8 cellular contexts compared by ENCODE assay signal in the genomic region with DNA sequence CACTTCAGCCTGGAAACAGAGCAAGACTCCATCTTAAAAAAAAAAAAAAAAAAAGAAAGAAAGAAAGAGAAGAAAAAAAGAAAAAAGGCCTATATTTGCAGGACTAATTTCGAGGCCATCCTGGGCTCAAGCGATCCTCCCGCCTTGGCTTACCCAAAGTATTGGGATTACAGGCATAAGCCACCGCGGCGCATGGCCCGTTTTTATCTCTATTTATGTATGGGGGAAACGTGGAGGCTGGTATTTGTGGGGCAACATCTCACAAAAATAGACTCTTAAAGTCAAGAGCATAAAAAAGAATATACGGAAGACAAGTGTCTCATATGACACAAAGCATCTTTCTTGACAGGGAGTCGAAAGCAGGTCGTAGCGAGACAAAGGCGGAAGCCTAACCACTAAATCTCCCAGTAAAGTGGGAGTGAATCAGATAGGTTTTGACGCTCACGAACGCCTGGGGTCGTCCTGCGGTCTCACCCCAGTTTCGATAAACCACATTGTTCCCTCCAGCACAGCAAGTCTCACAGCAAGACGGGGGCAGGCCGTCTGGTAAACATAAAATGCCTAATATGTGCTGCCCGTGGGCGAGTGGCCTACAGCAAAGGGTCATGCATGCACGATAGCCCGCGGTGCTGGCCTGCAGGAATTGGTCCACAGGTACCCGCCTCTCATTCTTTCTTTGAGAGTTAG. TPM values are rescaled to one million over a fixed set of nuclear protein-coding genes. Genes with fewer than 3 reads are reported as not detected.
A peak's percentile ranks its signal among the peaks of the same experiment; 100 is the strongest.
DNase-seq lines count a peak whose midpoint lies in the region; ATAC-seq and TF ChIP-seq lines count a peak whose summit lies in the region.

No MANE protein-coding gene starts in this region.

- H3K4me3 Mint-ChIP-seq in CD4-positive, CD25-positive, alpha-beta regulatory T cell, result peak overlapping the region; percentile 97 to 99 (median 98)
- peak overlapping the region; percentile 95 for H3K4me3 Mint-ChIP-seq in neural crest cell

- peak overlapping the region; percentile 87 for H3K9ac ChIP-seq in OCI-LY3 (ENCODE audit: low read length)

- peak overlapping the region; percentile 94 for H3K4me2 ChIP-seq in OCI-LY3 (ENCODE audit: low read length)

- no peak for ATAC-seq in CD4-positive, CD25-positive, alpha-beta regulatory T cell (ENCODE audit: low read depth in 2 of 2)
- no peak for ATAC-seq in HG03432 (IDR thresholded peaks at IDR 0.05; ENCODE audit: unreplicated experiment)

- H3K79me2 ChIP-seq in OCI-LY3 (ENCODE audit: low read length), result peaks cover 22% of the 10 kb centered on the region

- H3K4me3 ChIP-seq in CD4-positive, CD25-positive, alpha-beta regulatory T cell (ENCODE audit: low read depth, low read length), result peak overlapping the region; percentile 87
- H3K4me3 ChIP-seq in OCI-LY3 (ENCODE audit: low read length), result peak overlapping the region; percentile 87
- peak overlapping the region in 2 of 3 donors; percentile 74 to 85 for H3K4me3 ChIP-seq in breast epithelium

- H3K9me3 Mint-ChIP-seq in CD4-positive, CD25-positive, alpha-beta regulatory T cell, result peaks cover 0 to 16% (median 2%) of the 10 kb centered on the region in 7 donors
- peaks cover 9% of the 10 kb centered on the region for H3K9me3 Mint-ChIP-seq in neural crest cell

- H4K20me1 ChIP-seq in OCI-LY3 (ENCODE audit: insufficient read depth, low read length), result no peaks in the 10 kb centered on the region

- intact Hi-C loops in breast epithelium (cut with DNase I; ENCODE audit: low total_unique reads), result no loop called here

- TF ChIP-seq CTCF in OCI-LY3 (IDR thresholded peaks at IDR 0.05; ENCODE audit: low read depth, low read length), result no peak
- TF ChIP-seq CTCF in breast epithelium (IDR thresholded peaks at IDR 0.05), result no peak
- no peak for TF ChIP-seq CTCF in neural crest cell (conservative IDR thresholded peaks at IDR 0.05)

- H3K9me3 ChIP-seq in CD4-positive, CD25-positive, alpha-beta regulatory T cell (ENCODE audit: control insufficient read depth in 2 of 2, low read length in 2 of 2), result no peaks in the 10 kb centered on the region
- H3K9me3 ChIP-seq in OCI-LY3 (ENCODE audit: insufficient read depth, low read length), result no peaks in the 10 kb centered on the region
- no peaks in the 10 kb centered on the region for H3K9me3 ChIP-seq in breast epithelium

- peak; percentile 46 to 64 (median 50) for DNase-seq in CD4-positive, CD25-positive, alpha-beta regulatory T cell
- peak in 1 of 2 donors; percentile 45 for DNase-seq in breast epithelium (ENCODE audit: low spot score in 2 of 2)
- DNase-seq in neural crest cell (ENCODE audit: low read depth, low spot score), result no peak
- DNase-seq in stimulated activated CD4-positive, alpha-beta T cell treated with anti-CD3 and anti-CD28 coated beads, Interleukin-4, amount 100 ng/mL, for 24 hours, result no peak
- no peak for DNase-seq in NCI-H2107 treated with DMSO at 0.1 percent for 48 hours (lab: John Stamatoyannopoulos, UW; ENCODE audit: unreplicated experiment)
- DNase-seq in AG08395 (ENCODE audit: low spot score), result no peak

- H3K27me3 Mint-ChIP-seq in CD4-positive, CD25-positive, alpha-beta regulatory T cell, result peaks cover 35% of the 10 kb centered on the region
- peaks cover 65% of the 10 kb centered on the region for H3K27me3 Mint-ChIP-seq in neural crest cell (ENCODE audit: low read depth)

- H3K4me1 ChIP-seq in CD4-positive, CD25-positive, alpha-beta regulatory T cell (ENCODE audit: control insufficient read depth, insufficient read depth, low read length, poor library complexity, severe bottlenecking), result peaks cover 39% of the 10 kb centered on the region
- H3K4me1 ChIP-seq in OCI-LY3 (ENCODE audit: low read length) (peaks cover 15% of the 10 kb centered on the region), breast epithelium (peaks cover 0 to 5% of the 10 kb centered on the region in 2 donors)

- H3K27ac ChIP-seq in CD4-positive, CD25-positive, alpha-beta regulatory T cell (ENCODE audit: insufficient read depth, low read length, poor library complexity, severe bottlenecking), result peak overlapping the region; percentile 98
- H3K27ac ChIP-seq in OCI-LY3 (ENCODE audit: low read length), result peak overlapping the region; percentile 94
- peak overlapping the region; percentile 93 to 94 for H3K27ac ChIP-seq in breast epithelium

- peak overlapping the region; percentile 86 for H2AFZ ChIP-seq in OCI-LY3 (ENCODE audit: low read depth, low read length)

- no peak for TF ChIP-seq POLR2A in breast epithelium (IDR thresholded peaks at IDR 0.05)

- no peaks in the 10 kb centered on the region for H3K36me3 ChIP-seq in CD4-positive, CD25-positive, alpha-beta regulatory T cell (ENCODE audit: control insufficient read depth, insufficient read depth, low read length)
- H3K36me3 ChIP-seq in OCI-LY3 (replicated peaks; ENCODE audit: low read depth, low read length) (peaks cover 5% of the 10 kb centered on the region), breast epithelium (no peaks in the 10 kb centered on the region)

- H3K36me3 Mint-ChIP-seq in CD4-positive, CD25-positive, alpha-beta regulatory T cell, result peaks cover 9% of the 10 kb centered on the region
- peaks cover 13% of the 10 kb centered on the region for H3K36me3 Mint-ChIP-seq in neural crest cell (ENCODE audit: low read depth)

- peaks cover 27 to 73% (median 47%) of the 10 kb centered on the region in 4 donors for H3K4me1 Mint-ChIP-seq in CD4-positive, CD25-positive, alpha-beta regulatory T cell
- H3K4me1 Mint-ChIP-seq in neural crest cell, result peaks cover 59% of the 10 kb centered on the region

- peak overlapping the region; percentile 99 to 100 (median 100) for H3K27ac Mint-ChIP-seq in CD4-positive, CD25-positive, alpha-beta regulatory T cell
- H3K27ac Mint-ChIP-seq in neural crest cell (ENCODE audit: unreplicated experiment), result no peak overlapping the region

- H3K27me3 ChIP-seq in CD4-positive, CD25-positive, alpha-beta regulatory T cell (ENCODE audit: control insufficient read depth, insufficient read depth, low read length), result no peaks in the 10 kb centered on the region
- no peaks in the 10 kb centered on the region for H3K27me3 ChIP-seq in OCI-LY3 (ENCODE audit: low read depth, low read length)
- no peaks in the 10 kb centered on the region for H3K27me3 ChIP-seq in breast epithelium

RNA-seq across cellular contexts. Expression of a gene that starts 1.8 kb away (rescaled TPM):
- 40.8 TPM for total RNA-seq in CD4-positive, CD25-positive, alpha-beta regulatory T cell
- 1 to 10 TPM in 2 of 4 donors, under 1 TPM in 2; 0.67 to 1.6 (median 0.87) TPM for polyA plus RNA-seq in CD4-positive, CD25-positive, alpha-beta regulatory T cell
- total RNA-seq in breast epithelium (10 to 100 TPM; 14.1 to 16.0 (median 15.1) TPM), neural crest cell (34.5 and 39.1 TPM in 2 replicates)

RNA-seq across cellular contexts. Expression of a gene that starts 16.3 kb away (rescaled TPM):
- total RNA-seq in CD4-positive, CD25-positive, alpha-beta regulatory T cell, result 0.72 TPM
- polyA plus RNA-seq in CD4-positive, CD25-positive, alpha-beta regulatory T cell, result under 1 TPM in 2 of 4 donors, not detected in 2; 0.16 to 0.47 TPM
- total RNA-seq in breast epithelium (1 to 10 TPM in 2 of 3 donors, under 1 TPM in 1; 0.29 to 5.4 (median 5.2) TPM), neural crest cell (not detected in 2 replicates)

RNA-seq across cellular contexts. Expression of a gene that starts 22.5 kb away (rescaled TPM):
- 1,838 TPM for total RNA-seq in CD4-positive, CD25-positive, alpha-beta regulatory T cell
- polyA plus RNA-seq in CD4-positive, CD25-positive, alpha-beta regulatory T cell, result 1,000 to 10,000 TPM; 2,227 to 2,760 (median 2,470) TPM
- total RNA-seq in breast epithelium (1,000 to 10,000 TPM; 2,096 to 2,842 (median 2,553) TPM), neural crest cell (2,359 and 2,449 TPM in 2 replicates)

RNA-seq across cellular contexts. Expression of a gene that starts 39.7 kb away (rescaled TPM):
- total RNA-seq in CD4-positive, CD25-positive, alpha-beta regulatory T cell, result 40.3 TPM
- 10 to 100 TPM; 28.0 to 39.9 (median 35.0) TPM for polyA plus RNA-seq in CD4-positive, CD25-positive, alpha-beta regulatory T cell
- total RNA-seq in breast epithelium (10 to 100 TPM; 12.8 to 18.6 (median 18.4) TPM), neural crest cell (9.0 TPM in 2 replicates)

Comparison
In these comparisons a context has a peak if more than half of its experiments do, and no peak if none do; other contexts are left out.
1. DNase-seq: peak in CD4-positive, CD25-positive, alpha-beta regulatory T cell (3 of 3); none in neural crest cell (single experiment), stimulated activated CD4-positive, alpha-beta T cell treated with anti-CD3 and anti-CD28 coated beads, Interleukin-4, amount 100 ng/mL, for 24 hours (single experiment), NCI-H2107 treated with DMSO at 0.1 percent for 48 hours (single experiment) and AG08395 (single experiment).
2. Peak in every context shown above with its lines, with median percentiles within 50 percentile points of each other: H3K27ac ChIP-seq and H3K4me3 ChIP-seq.